Comparison of ENCODE assay signal across 26 cellular contexts in genomic region chr10:103798511-103798910, GRCh38.
"Had no signal": no experiment of that assay in that cellular context is flagged by ENCODE, and none has a peak within 500 bp of the region (broad histone marks: within the 10 kb centered on the region; RNA-seq: fewer than 3 reads in every experiment).

No MANE protein-coding gene starts in this region.

- H3K27ac ChIP-seq: lower lobe of right lung, neural progenitor cell, ovary, prostate gland, right atrium auricular region, right lobe of liver, stomach, testis, thyroid gland, transverse colon, upper lobe of left lung, vagina had no signal

- H3K27ac Mint-ChIP-seq: mesothelial cell of epicardium; naive B cell; natural killer cell; nephron progenitor cell; neural progenitor cell; stimulated activated naive B cell treated with anti-CD40 and anti-IgM and Interleukin-4, amounts not matched to agents 10 μg/mL and 1 μg/mL and 100 μg/mL, for 72 hours had no signal

- H3K36me3 Mint-ChIP-seq: immature natural killer cell; naive B cell; natural killer cell; stimulated activated naive B cell treated with anti-CD40 and anti-IgM and Interleukin-4, amounts not matched to agents 10 μg/mL and 1 μg/mL and 100 μg/mL, for 72 hours had no signal

- H3K27me3 ChIP-seq: neural progenitor cell, ovary, right atrium auricular region, right lobe of liver, stomach, testis, thyroid gland, transverse colon, upper lobe of left lung, vagina had no signal

- H3K4me3 ChIP-seq: lower lobe of right lung, neural progenitor cell, ovary, prostate gland, right atrium auricular region, right lobe of liver, stomach, testis, thyroid gland, transverse colon, upper lobe of left lung, vagina had no signal

- ATAC-seq: lower lobe of right lung; natural killer cell; right lobe of liver; stimulated activated naive B cell treated with anti-CD40 and anti-IgM and Interleukin-4, amounts not matched to agents 10 μg/mL and 1 μg/mL and 100 μg/mL, for 72 hours; stimulated activated naive CD8-positive, alpha-beta T cell treated with anti-CD3 and anti-CD28 coated beads, Interleukin-15, Interleukin-2, amounts not matched to agents 100 U/mL and 50 U/mL, for 24 hours had no signal

- H3K27me3 Mint-ChIP-seq: naive B cell had no signal

- H3K9me3 Mint-ChIP-seq: immature natural killer cell; mesothelial cell of epicardium; naive B cell; natural killer cell; nephron progenitor cell; neural progenitor cell; stimulated activated naive B cell treated with anti-CD40 and anti-IgM and Interleukin-4, amounts not matched to agents 10 μg/mL and 1 μg/mL and 100 μg/mL, for 72 hours had no signal

- H3K9me3 ChIP-seq: lower lobe of right lung, ovary, prostate gland, right atrium auricular region, right lobe of liver, stomach, testis, thyroid gland, transverse colon, upper lobe of left lung, vagina had no signal

- H3K9ac ChIP-seq: neural progenitor cell had no signal

- H3K4me1 ChIP-seq: testis, vagina had no signal

- H3K36me3 ChIP-seq: neural progenitor cell, ovary, prostate gland, right lobe of liver, thyroid gland, transverse colon had no signal

- H3K4me2 ChIP-seq: neural progenitor cell had no signal

- H3K4me3 Mint-ChIP-seq: mesothelial cell of epicardium; naive B cell; natural killer cell; nephron progenitor cell; neural progenitor cell; stimulated activated naive B cell treated with anti-CD40 and anti-IgM and Interleukin-4, amounts not matched to agents 10 μg/mL and 1 μg/mL and 100 μg/mL, for 72 hours had no signal

- DNase-seq: hypothalamus; immature natural killer cell; kidney; lower lobe of right lung; mesendoderm; naive B cell; natural killer cell; nephron progenitor cell; ovary; stimulated activated CD4-positive, alpha-beta T cell treated with anti-CD3 and anti-CD28 coated beads, Interleukin-12 subunit alpha, Interleukin-12 subunit beta, amount 100 ng/mL, for 4 hours; stimulated activated CD4-positive, alpha-beta T cell treated with anti-CD3 and anti-CD28 coated beads, Interleukin-15, amount 100 ng/mL, for 24 hours; stimulated activated CD4-positive, alpha-beta T cell treated with anti-CD3 and anti-CD28 coated beads, Interleukin-2, amount 100 ng/mL, for 24 hours; stimulated activated CD4-positive, alpha-beta T cell treated with anti-CD3 and anti-CD28 coated beads, Interleukin-4, amount 100 ng/mL, for 1 hour; stimulated activated naive B cell treated with anti-CD40 and anti-IgM and Interleukin-4, amounts not matched to agents 10 μg/mL and 1 μg/mL and 100 μg/mL, for 72 hours; stimulated activated naive CD8-positive, alpha-beta T cell treated with anti-CD3 and anti-CD28 coated beads, Interleukin-15, Interleukin-2, amounts not matched to agents 100 U/mL and 50 U/mL, for 24 hours; stomach; testis; thyroid gland; transverse colon; upper lobe of left lung had no signal
